In genomic region chr1:63740432-63740831, GRCh38 we compare ENCODE assay signal across 23 cellular contexts. TPM values are rescaled to one million over a fixed set of nuclear protein-coding genes. Genes with fewer than 3 reads are reported as not detected.
"Had no signal": no experiment of that assay in that cellular context is flagged by ENCODE, and none has a peak within 500 bp of the region (broad histone marks: within the 10 kb centered on the region; RNA-seq: fewer than 3 reads in every experiment).

No MANE protein-coding gene starts in this region.

- H3K36me3 ChIP-seq: esophagus squamous epithelium, gastroesophageal sphincter, heart left ventricle, left lung, lower lobe of right lung had no signal

- FAIRE-seq: colon, endothelial cell of umbilical vein, frontal cortex, islet of Langerhans, keratinocyte had no signal

- DNase-seq: dermis blood vessel endothelial cell; dorsolateral prefrontal cortex; effector CD4-positive, alpha-beta T cell; effector memory CD4-positive, alpha-beta T cell; esophagus squamous epithelium; foreskin fibroblast; heart left ventricle; hippocampal formation; left cardiac atrium; left lung; left ventricle myocardium superior; lower lobe of right lung; mesenchymal stem cell; mucosa of descending colon; naive B cell; naive thymus-derived CD8-positive, alpha-beta T cell had no signal

- H3K27me3 ChIP-seq: gastroesophageal sphincter, heart left ventricle, left lung had no signal

- ATAC-seq: gastroesophageal sphincter; heart left ventricle; left cardiac atrium; left lung; left ventricle myocardium superior; lower lobe of right lung; mucosa of descending colon; naive thymus-derived CD8-positive, alpha-beta T cell had no signal

- H3K4me1 ChIP-seq: gastroesophageal sphincter, heart left ventricle, left lung, lower lobe of right lung had no signal

- H3K9me3 ChIP-seq: esophagus squamous epithelium, lower lobe of right lung, mucosa of descending colon had no signal

- H3K4me3 ChIP-seq: coronary artery, dorsolateral prefrontal cortex, esophagus squamous epithelium, gastroesophageal sphincter, heart left ventricle, left lung, lower lobe of right lung, mucosa of descending colon had no signal

- H3K27ac ChIP-seq: coronary artery, dorsolateral prefrontal cortex, gastroesophageal sphincter, heart left ventricle, left lung, lower lobe of right lung had no signal

RNA-seq across cellular contexts. Expression of gene ROR1, which starts 33.4 kb away (rescaled TPM):
- polyA plus RNA-seq: naive thymus-derived CD8-positive, alpha-beta T cell had no signal
